Comparison of ENCODE assay signal across 8 cellular contexts in the genomic region with DNA sequence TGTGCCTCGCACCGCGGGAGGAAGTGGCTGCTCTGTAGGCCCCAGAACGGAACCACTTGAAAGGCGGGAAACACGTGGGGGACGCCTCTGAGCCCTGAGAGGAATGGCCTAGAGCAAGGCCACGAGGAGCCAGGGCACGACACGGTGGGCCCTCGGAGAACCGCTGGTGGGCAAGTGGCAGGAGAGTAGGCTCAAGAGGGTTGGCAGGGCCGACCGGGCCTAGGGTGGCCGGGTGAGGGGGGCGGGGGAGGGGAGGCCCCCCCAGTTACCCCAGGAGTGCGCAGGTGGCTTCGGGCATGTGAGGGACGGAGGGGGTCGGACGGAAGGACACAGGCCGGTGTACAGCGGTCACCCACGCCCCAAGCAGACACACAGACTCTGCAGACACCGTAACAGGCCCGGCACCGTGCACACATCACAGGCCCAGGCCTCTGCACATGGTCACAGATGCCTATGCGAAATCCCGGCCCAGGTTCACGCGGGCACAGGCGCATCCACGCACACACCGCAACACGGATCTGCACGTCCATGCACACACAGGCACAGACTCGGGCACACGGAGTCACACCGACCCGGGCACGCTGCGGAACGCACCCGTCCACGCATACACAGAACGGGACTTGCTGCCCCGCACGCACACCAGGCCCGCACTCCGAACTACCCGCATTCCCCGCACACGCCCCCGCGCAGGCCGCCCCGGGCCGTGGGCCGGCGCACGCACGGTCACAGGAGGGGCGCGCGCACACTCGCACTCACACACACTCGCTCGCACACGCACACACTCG. TPM values are rescaled to one million over a fixed set of nuclear protein-coding genes. Genes with fewer than 3 reads are reported as not detected.
A peak's percentile ranks its signal among the peaks of the same experiment; 100 is the strongest.
DNase-seq lines count a peak whose midpoint lies in the region; ATAC-seq and TF ChIP-seq lines count a peak whose summit lies in the region.

A gene with protein sequence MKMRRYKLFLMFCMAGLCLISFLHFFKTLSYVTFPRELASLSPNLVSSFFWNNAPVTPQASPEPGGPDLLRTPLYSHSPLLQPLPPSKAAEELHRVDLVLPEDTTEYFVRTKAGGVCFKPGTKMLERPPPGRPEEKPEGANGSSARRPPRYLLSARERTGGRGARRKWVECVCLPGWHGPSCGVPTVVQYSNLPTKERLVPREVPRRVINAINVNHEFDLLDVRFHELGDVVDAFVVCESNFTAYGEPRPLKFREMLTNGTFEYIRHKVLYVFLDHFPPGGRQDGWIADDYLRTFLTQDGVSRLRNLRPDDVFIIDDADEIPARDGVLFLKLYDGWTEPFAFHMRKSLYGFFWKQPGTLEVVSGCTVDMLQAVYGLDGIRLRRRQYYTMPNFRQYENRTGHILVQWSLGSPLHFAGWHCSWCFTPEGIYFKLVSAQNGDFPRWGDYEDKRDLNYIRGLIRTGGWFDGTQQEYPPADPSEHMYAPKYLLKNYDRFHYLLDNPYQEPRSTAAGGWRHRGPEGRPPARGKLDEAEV (plus strand): TSS at position 751 of the 785 bp plus-strand sequence. CDS start 30,336 bp downstream, outside the sequence.

- no peaks in the 10 kb centered on the region for H3F3A ChIP-seq in neural cell (ENCODE audit: insufficient read depth, low read length, poor library complexity, severe bottlenecking)

- peak within 1 kb of the TSS; percentile 79 to 93 (median 89) for H3K27ac Mint-ChIP-seq in IgD-negative memory B cell
- H3K27ac Mint-ChIP-seq in effector memory CD8-positive, alpha-beta T cell: no peak within 1 kb of the TSS

- no peaks in the 10 kb centered on the region for H4K20me1 ChIP-seq in BLaER1 treated with 17β-estradiol and CSF1 and Interleukin-3, amounts not matched to agents 10 nM and 100 nM
- H4K20me1 ChIP-seq in neural cell (ENCODE audit: insufficient read depth): no peaks in the 10 kb centered on the region

- peak within 1 kb of the TSS; percentile 61 to 78 (median 71) for H3K4me3 ChIP-seq in BLaER1 treated with 17β-estradiol and CSF1 and Interleukin-3, amounts not matched to agents 10 nM and 100 nM
- peak within 1 kb of the TSS; percentile 89 for H3K4me3 ChIP-seq in neural cell (ENCODE audit: low read length)

- H3K9me2 ChIP-seq in neural cell (ENCODE audit: insufficient read depth, low read length): no peaks in the 10 kb centered on the region

- peak within 1 kb of the TSS; percentile 84 to 93 (median 89) for H3K4me3 Mint-ChIP-seq in IgD-negative memory B cell
- H3K4me3 Mint-ChIP-seq in effector memory CD8-positive, alpha-beta T cell: peak within 1 kb of the TSS; percentile 72 to 73

- no peak for TF ChIP-seq CTCF in neural cell (IDR thresholded peaks at IDR 0.05; ENCODE audit: poor library complexity, severe bottlenecking)

- peak within 1 kb of the TSS; percentile 57 to 81 (median 71); a peak in 21 of 22 replicates for H3K27ac ChIP-seq in BLaER1 treated with 17β-estradiol and CSF1 and Interleukin-3, amounts not matched to agents 10 nM and 100 nM
- H3K27ac ChIP-seq in neural cell (ENCODE audit: low read length): peak within 1 kb of the TSS; percentile 80

- no peak for TF ChIP-seq RAD21 in neural cell (conservative IDR thresholded peaks at IDR 0.05)

- H3K4me2 ChIP-seq in BLaER1 treated with 17β-estradiol and CSF1 and Interleukin-3, amounts not matched to agents 10 nM and 100 nM: peak within 1 kb of the TSS; percentile 85 to 99 (median 93)
- no peak within 1 kb of the TSS for H3K4me2 ChIP-seq in neural cell (ENCODE audit: low read length)

- peak within 1 kb of the TSS; percentile 45 for H2AFZ ChIP-seq in neural cell (ENCODE audit: low read depth, low read length)

- ATAC-seq in effector memory CD8-positive, alpha-beta T cell (replicated peaks): peak; percentile 24
- no peak for ATAC-seq in GM18519 (IDR thresholded peaks at IDR 0.05; ENCODE audit: low FRiP score, unreplicated experiment)
- no peak for ATAC-seq in HG03520 (IDR thresholded peaks at IDR 0.05; ENCODE audit: unreplicated experiment)

- H3K4me1 ChIP-seq in BLaER1 treated with 17β-estradiol and CSF1 and Interleukin-3, amounts not matched to agents 10 nM and 100 nM: peaks cover 10 to 45% (median 22%) of the 10 kb centered on the region in 10 experiments

- H3K4me1 Mint-ChIP-seq in IgD-negative memory B cell: peaks cover 30 to 46% (median 34%) of the 10 kb centered on the region in 3 donors
- H3K4me1 Mint-ChIP-seq in effector memory CD8-positive, alpha-beta T cell (ENCODE audit: low read depth in 2 of 2): peaks cover 11 to 20% of the 10 kb centered on the region in 2 donors

- H3K9ac ChIP-seq in BLaER1 treated with 17β-estradiol and CSF1 and Interleukin-3, amounts not matched to agents 10 nM and 100 nM: peak within 1 kb of the TSS; percentile 74 to 86 (median 81)
- H3K9ac ChIP-seq in neural cell (ENCODE audit: low read length): peak within 1 kb of the TSS; percentile 90

- peaks cover 28% of the 10 kb centered on the region for H3K79me2 ChIP-seq in neural cell (replicated peaks; ENCODE audit: insufficient read depth, low read length)

- H3K9me3 Mint-ChIP-seq in IgD-negative memory B cell: no peaks in the 10 kb centered on the region
- H3K9me3 Mint-ChIP-seq in effector memory CD8-positive, alpha-beta T cell: peaks cover 0 to 2% of the 10 kb centered on the region in 2 donors

- no peaks in the 10 kb centered on the region for H3K36me3 ChIP-seq in BLaER1 treated with 17β-estradiol and CSF1 and Interleukin-3, amounts not matched to agents 10 nM and 100 nM
- H3K36me3 ChIP-seq in neural cell (ENCODE audit: insufficient read depth, low read length): no peaks in the 10 kb centered on the region

- H3K36me3 Mint-ChIP-seq in IgD-negative memory B cell: peaks cover 5% of the 10 kb centered on the region
- no peaks in the 10 kb centered on the region for H3K36me3 Mint-ChIP-seq in effector memory CD8-positive, alpha-beta T cell (ENCODE audit: insufficient read depth)

- peaks cover 5% of the 10 kb centered on the region for H3K27me3 Mint-ChIP-seq in IgD-negative memory B cell
- peaks cover 50 to 67% of the 10 kb centered on the region in 2 donors for H3K27me3 Mint-ChIP-seq in effector memory CD8-positive, alpha-beta T cell

- peaks cover 0 to 18% (median 11%) of the 10 kb centered on the region in 11 experiments; a peak in 12 of 22 replicates for H3K27me3 ChIP-seq in BLaER1 treated with 17β-estradiol and CSF1 and Interleukin-3, amounts not matched to agents 10 nM and 100 nM
- H3K27me3 ChIP-seq in neural cell (ENCODE audit: insufficient read depth, low read depth, low read length): no peaks in the 10 kb centered on the region

- H3K9me3 ChIP-seq in BLaER1 treated with 17β-estradiol and CSF1 and Interleukin-3, amounts not matched to agents 10 nM and 100 nM (replicated peaks in 1 of 11): no peaks in the 10 kb centered on the region
- no peaks in the 10 kb centered on the region for H3K9me3 ChIP-seq in neural cell (ENCODE audit: low read length)

- DNase-seq in effector memory CD8-positive, alpha-beta T cell: no peak
- DNase-seq in A172 (ENCODE audit: low spot score): no peak
- no peak for DNase-seq in OCI-M1 (lab: John Stamatoyannopoulos, UW)

- TF ChIP-seq EP300 in neural cell (conservative IDR thresholded peaks at IDR 0.05; ENCODE audit: poor library complexity, severe bottlenecking): no peak

TF ChIP-seq in neural cell, 6 proteins besides CTCF, POLR2A, EP300 and RAD21:
- no peak for TF ChIP-seq TAF1 (IDR thresholded peaks at IDR 0.05; ENCODE audit: low read depth)
- TF ChIP-seq POLR2AphosphoS5 (IDR thresholded peaks at IDR 0.05): peak; percentile 46

RNA-seq across cellular contexts. Expression of the gene that starts here (rescaled TPM):
- polyA plus RNA-seq in IgD-negative memory B cell (2.1 TPM), neural cell (29.1 and 36.2 TPM in 2 replicates)
- polyA minus RNA-seq in neural cell: 44.6 and 50.6 TPM in 2 replicates
- total RNA-seq in A172 (2014; rRNA removed; shearing (Covaris generic)): 1.3 and 3.1 TPM in 2 replicates

Comparison
In these comparisons a context has a peak if more than half of its experiments do, and no peak if none do; other contexts are left out.
1. H3K27ac Mint-ChIP-seq: peak in IgD-negative memory B cell (3 of 3); none in effector memory CD8-positive, alpha-beta T cell (0 of 2).